17 cellular contexts compared by ENCODE assay signal in the genomic region with DNA sequence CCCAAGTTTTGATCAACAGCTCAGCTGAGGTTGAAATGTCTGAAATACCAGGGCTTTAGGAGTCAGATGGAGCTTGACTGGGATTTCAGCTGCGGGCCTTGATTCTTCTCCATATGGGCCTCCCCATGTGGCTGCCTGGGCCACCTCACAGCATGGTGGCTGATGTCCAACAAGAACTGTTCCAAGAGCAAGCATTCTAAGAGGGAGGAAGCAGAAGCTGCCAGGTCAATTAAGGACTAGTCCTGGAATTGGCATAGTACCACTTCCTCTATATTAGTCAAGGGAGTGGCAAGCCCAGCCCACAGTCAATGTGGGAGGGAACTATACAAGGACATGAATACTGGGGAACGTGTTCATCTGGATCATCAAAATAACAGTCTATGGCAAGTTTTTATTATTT.
DNase-seq lines count a peak whose midpoint lies in the region; ATAC-seq and TF ChIP-seq lines count a peak whose summit lies in the region.
"Had no signal": no experiment of that assay in that cellular context is flagged by ENCODE, and none has a peak within 500 bp of the region (broad histone marks: within the 10 kb centered on the region; RNA-seq: fewer than 3 reads in every experiment).

No MANE protein-coding gene starts in this region.

- H3K4me3 ChIP-seq in AG10803 (ENCODE audit: low read length) (no peak overlapping the region), adrenal gland (no peak overlapping the region)
- H3K4me3 ChIP-seq: esophagus squamous epithelium, ovary, Peyer's patch, spleen had no signal

- peaks cover 1% of the 10 kb centered on the region for H3K9me3 Mint-ChIP-seq in glutamatergic neuron (ENCODE audit: unreplicated experiment)
- no peaks in the 10 kb centered on the region for H3K9me3 Mint-ChIP-seq in stimulated activated naive CD8-positive, alpha-beta T cell treated with anti-CD3 and anti-CD28 coated beads, Interleukin-15, amount 100 ng/mL, for 72 hours
- H3K9me3 Mint-ChIP-seq: stimulated activated naive CD8-positive, alpha-beta T cell treated with anti-CD3 and anti-CD28 coated beads, Interleukin-15, Interleukin-2, amounts not matched to agents 100 ng/mL and 50 ng/mL, for 24 hours had no signal

- no peak for TF ChIP-seq POLR2A in adrenal gland (IDR thresholded peaks at IDR 0.05)

- H3K27me3 Mint-ChIP-seq in glutamatergic neuron (ENCODE audit: unreplicated experiment), result peaks cover 3% of the 10 kb centered on the region
- H3K27me3 Mint-ChIP-seq in stimulated activated naive CD8-positive, alpha-beta T cell treated with anti-CD3 and anti-CD28 coated beads, Interleukin-15, amount 100 ng/mL, for 72 hours, result peaks cover 8% of the 10 kb centered on the region
- H3K27me3 Mint-ChIP-seq: stimulated activated naive CD8-positive, alpha-beta T cell treated with anti-CD3 and anti-CD28 coated beads, Interleukin-15, Interleukin-2, amounts not matched to agents 100 ng/mL and 50 ng/mL, for 24 hours had no signal

- no peak for TF ChIP-seq CTCF in AG10803 (conservative IDR thresholded peaks at IDR 0.05; ENCODE audit: low read length)
- no peak for TF ChIP-seq CTCF in adrenal gland (IDR thresholded peaks at IDR 0.05)
- no peak for TF ChIP-seq CTCF in glutamatergic neuron (IDR thresholded peaks at IDR 0.05; ENCODE audit: partially characterized antibody, unreplicated experiment)

- in situ Hi-C loops in KBM-7 (cut with MboI; ENCODE audit: low pct_unique_long_range_greater_than_20kb, low sequenced_read_pairs), result no loop called here

- no peaks in the 10 kb centered on the region for H3K27me3 ChIP-seq in adrenal gland
- H3K27me3 ChIP-seq: esophagus squamous epithelium, ovary, Peyer's patch, spleen had no signal

- ATAC-seq in GM19328 (IDR thresholded peaks at IDR 0.05; ENCODE audit: unreplicated experiment) (no peak), GM21723 (IDR thresholded peaks at IDR 0.05; ENCODE audit: unreplicated experiment) (no peak)
- no peak for ATAC-seq in stimulated activated naive CD8-positive, alpha-beta T cell treated with anti-CD3 and anti-CD28 coated beads, Interleukin-15, amount 100 ng/mL, for 72 hours

- intact Hi-C loops in adrenal gland (cut with DNase I), result no loop called here

- no peaks in the 10 kb centered on the region for H3K36me3 Mint-ChIP-seq in glutamatergic neuron (ENCODE audit: unreplicated experiment)

- H3K4me1 Mint-ChIP-seq in glutamatergic neuron (ENCODE audit: low read depth, unreplicated experiment), result peaks cover 7% of the 10 kb centered on the region
- no peaks in the 10 kb centered on the region for H3K4me1 Mint-ChIP-seq in stimulated activated naive CD8-positive, alpha-beta T cell treated with anti-CD3 and anti-CD28 coated beads, Interleukin-15, amount 100 ng/mL, for 72 hours

- H3K27ac Mint-ChIP-seq in glutamatergic neuron (ENCODE audit: unreplicated experiment), result peak overlapping the region; percentile 65
- no peak overlapping the region for H3K27ac Mint-ChIP-seq in stimulated activated naive CD8-positive, alpha-beta T cell treated with anti-CD3 and anti-CD28 coated beads, Interleukin-15, amount 100 ng/mL, for 72 hours
- H3K27ac Mint-ChIP-seq: stimulated activated naive CD8-positive, alpha-beta T cell treated with anti-CD3 and anti-CD28 coated beads, Interleukin-15, Interleukin-2, amounts not matched to agents 100 ng/mL and 50 ng/mL, for 24 hours had no signal

- no peaks in the 10 kb centered on the region for H3K9me3 ChIP-seq in adrenal gland (replicated peaks in 1 of 3)
- H3K9me3 ChIP-seq: esophagus squamous epithelium, ovary, Peyer's patch had no signal

- H3K27ac ChIP-seq in adrenal gland, result no peak overlapping the region
- H3K27ac ChIP-seq: esophagus squamous epithelium, ovary, Peyer's patch, spleen had no signal

- DNase-seq in AG10803 (ENCODE audit: low read depth) (peak; percentile 72), KBM-7 (peak; percentile 7), adrenal gland (peak in 4 of 7 donors; percentile 11 to 52 (median 24)), glutamatergic neuron (no peak)
- no peak for DNase-seq in activated T-cell treated with anti-CD3 and anti-CD28 coated beads, Interleukin-2, amount 50 U/mL, for 48 hours
- DNase-seq in stimulated activated naive CD8-positive, alpha-beta T cell treated with anti-CD3 and anti-CD28 coated beads, Interleukin-15, amount 100 ng/mL, for 72 hours, result no peak
- DNase-seq: activated CD4-positive, CD25-positive, alpha-beta regulatory T cell; activated gamma-delta T cell treated with Interleukin-2 at 50 U/mL for 16 hours; anterior cingulate cortex; esophagus squamous epithelium; NCI-H1436 treated with DMSO at 0.1 percent for 48 hours; ovary; Peyer's patch; spleen had no signal

- no peaks in the 10 kb centered on the region for H3K36me3 ChIP-seq in adrenal gland (replicated peaks in 1 of 2)
- H3K36me3 ChIP-seq: esophagus squamous epithelium, ovary, Peyer's patch, spleen had no signal

- H3K4me1 ChIP-seq in adrenal gland (replicated peaks in 1 of 2), result no peaks in the 10 kb centered on the region
- H3K4me1 ChIP-seq: Peyer's patch, spleen had no signal

- WGBS in adrenal gland, 4 donors, result 79 to 87% (median 83%) methylated on average over 2 of the region's 2 CpGs

- H3K4me3 Mint-ChIP-seq in glutamatergic neuron (ENCODE audit: unreplicated experiment), result no peak overlapping the region
- H3K4me3 Mint-ChIP-seq in stimulated activated naive CD8-positive, alpha-beta T cell treated with anti-CD3 and anti-CD28 coated beads, Interleukin-15, amount 100 ng/mL, for 72 hours, result no peak overlapping the region
- H3K4me3 Mint-ChIP-seq: stimulated activated naive CD8-positive, alpha-beta T cell treated with anti-CD3 and anti-CD28 coated beads, Interleukin-15, Interleukin-2, amounts not matched to agents 100 ng/mL and 50 ng/mL, for 24 hours had no signal

Comparison
In these comparisons a context has a peak if more than half of its experiments do, and no peak if none do; other contexts are left out.
1. DNase-seq: peak in AG10803 (single experiment), KBM-7 (single experiment) and adrenal gland (4 of 7); none in glutamatergic neuron (single experiment), activated T-cell treated with anti-CD3 and anti-CD28 coated beads, Interleukin-2, amount 50 U/mL, for 48 hours (0 of 2) and stimulated activated naive CD8-positive, alpha-beta T cell treated with anti-CD3 and anti-CD28 coated beads, Interleukin-15, amount 100 ng/mL, for 72 hours (0 of 2).